In the genomic region with DNA sequence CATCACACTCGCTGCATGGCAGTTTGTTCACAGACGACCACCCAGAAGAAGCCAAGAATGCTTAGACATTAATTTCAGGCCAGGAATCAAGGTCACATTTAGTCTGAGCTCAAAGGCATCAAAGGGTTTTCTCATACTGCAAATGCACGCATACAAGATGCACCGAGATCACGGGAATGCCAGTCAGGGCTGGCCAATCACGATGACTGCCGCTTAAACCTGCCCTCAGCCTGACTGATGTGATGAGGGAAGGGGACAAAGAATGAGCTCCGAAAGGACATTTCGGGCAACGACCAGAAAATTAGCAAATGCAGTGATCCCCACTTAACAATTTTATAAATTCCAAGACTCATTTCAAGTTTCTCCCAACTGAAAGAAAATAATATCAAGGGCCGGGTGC, we compare ENCODE assay signal across 2 cellular contexts.
TF ChIP-seq lines count a peak whose summit lies in the region.

No MANE protein-coding gene starts in this region.

TF ChIP-seq in GM23338, 12 proteins besides CTCF, POLR2A, EP300 and RAD21 (continued from another document):
- TF ChIP-seq, protein P1, sequence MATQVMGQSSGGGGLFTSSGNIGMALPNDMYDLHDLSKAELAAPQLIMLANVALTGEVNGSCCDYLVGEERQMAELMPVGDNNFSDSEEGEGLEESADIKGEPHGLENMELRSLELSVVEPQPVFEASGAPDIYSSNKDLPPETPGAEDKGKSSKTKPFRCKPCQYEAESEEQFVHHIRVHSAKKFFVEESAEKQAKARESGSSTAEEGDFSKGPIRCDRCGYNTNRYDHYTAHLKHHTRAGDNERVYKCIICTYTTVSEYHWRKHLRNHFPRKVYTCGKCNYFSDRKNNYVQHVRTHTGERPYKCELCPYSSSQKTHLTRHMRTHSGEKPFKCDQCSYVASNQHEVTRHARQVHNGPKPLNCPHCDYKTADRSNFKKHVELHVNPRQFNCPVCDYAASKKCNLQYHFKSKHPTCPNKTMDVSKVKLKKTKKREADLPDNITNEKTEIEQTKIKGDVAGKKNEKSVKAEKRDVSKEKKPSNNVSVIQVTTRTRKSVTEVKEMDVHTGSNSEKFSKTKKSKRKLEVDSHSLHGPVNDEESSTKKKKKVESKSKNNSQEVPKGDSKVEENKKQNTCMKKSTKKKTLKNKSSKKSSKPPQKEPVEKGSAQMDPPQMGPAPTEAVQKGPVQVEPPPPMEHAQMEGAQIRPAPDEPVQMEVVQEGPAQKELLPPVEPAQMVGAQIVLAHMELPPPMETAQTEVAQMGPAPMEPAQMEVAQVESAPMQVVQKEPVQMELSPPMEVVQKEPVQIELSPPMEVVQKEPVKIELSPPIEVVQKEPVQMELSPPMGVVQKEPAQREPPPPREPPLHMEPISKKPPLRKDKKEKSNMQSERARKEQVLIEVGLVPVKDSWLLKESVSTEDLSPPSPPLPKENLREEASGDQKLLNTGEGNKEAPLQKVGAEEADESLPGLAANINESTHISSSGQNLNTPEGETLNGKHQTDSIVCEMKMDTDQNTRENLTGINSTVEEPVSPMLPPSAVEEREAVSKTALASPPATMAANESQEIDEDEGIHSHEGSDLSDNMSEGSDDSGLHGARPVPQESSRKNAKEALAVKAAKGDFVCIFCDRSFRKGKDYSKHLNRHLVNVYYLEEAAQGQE (IDR thresholded peaks at IDR 0.05; ENCODE audit: unreplicated experiment): no peak
- TF ChIP-seq, protein P2, sequence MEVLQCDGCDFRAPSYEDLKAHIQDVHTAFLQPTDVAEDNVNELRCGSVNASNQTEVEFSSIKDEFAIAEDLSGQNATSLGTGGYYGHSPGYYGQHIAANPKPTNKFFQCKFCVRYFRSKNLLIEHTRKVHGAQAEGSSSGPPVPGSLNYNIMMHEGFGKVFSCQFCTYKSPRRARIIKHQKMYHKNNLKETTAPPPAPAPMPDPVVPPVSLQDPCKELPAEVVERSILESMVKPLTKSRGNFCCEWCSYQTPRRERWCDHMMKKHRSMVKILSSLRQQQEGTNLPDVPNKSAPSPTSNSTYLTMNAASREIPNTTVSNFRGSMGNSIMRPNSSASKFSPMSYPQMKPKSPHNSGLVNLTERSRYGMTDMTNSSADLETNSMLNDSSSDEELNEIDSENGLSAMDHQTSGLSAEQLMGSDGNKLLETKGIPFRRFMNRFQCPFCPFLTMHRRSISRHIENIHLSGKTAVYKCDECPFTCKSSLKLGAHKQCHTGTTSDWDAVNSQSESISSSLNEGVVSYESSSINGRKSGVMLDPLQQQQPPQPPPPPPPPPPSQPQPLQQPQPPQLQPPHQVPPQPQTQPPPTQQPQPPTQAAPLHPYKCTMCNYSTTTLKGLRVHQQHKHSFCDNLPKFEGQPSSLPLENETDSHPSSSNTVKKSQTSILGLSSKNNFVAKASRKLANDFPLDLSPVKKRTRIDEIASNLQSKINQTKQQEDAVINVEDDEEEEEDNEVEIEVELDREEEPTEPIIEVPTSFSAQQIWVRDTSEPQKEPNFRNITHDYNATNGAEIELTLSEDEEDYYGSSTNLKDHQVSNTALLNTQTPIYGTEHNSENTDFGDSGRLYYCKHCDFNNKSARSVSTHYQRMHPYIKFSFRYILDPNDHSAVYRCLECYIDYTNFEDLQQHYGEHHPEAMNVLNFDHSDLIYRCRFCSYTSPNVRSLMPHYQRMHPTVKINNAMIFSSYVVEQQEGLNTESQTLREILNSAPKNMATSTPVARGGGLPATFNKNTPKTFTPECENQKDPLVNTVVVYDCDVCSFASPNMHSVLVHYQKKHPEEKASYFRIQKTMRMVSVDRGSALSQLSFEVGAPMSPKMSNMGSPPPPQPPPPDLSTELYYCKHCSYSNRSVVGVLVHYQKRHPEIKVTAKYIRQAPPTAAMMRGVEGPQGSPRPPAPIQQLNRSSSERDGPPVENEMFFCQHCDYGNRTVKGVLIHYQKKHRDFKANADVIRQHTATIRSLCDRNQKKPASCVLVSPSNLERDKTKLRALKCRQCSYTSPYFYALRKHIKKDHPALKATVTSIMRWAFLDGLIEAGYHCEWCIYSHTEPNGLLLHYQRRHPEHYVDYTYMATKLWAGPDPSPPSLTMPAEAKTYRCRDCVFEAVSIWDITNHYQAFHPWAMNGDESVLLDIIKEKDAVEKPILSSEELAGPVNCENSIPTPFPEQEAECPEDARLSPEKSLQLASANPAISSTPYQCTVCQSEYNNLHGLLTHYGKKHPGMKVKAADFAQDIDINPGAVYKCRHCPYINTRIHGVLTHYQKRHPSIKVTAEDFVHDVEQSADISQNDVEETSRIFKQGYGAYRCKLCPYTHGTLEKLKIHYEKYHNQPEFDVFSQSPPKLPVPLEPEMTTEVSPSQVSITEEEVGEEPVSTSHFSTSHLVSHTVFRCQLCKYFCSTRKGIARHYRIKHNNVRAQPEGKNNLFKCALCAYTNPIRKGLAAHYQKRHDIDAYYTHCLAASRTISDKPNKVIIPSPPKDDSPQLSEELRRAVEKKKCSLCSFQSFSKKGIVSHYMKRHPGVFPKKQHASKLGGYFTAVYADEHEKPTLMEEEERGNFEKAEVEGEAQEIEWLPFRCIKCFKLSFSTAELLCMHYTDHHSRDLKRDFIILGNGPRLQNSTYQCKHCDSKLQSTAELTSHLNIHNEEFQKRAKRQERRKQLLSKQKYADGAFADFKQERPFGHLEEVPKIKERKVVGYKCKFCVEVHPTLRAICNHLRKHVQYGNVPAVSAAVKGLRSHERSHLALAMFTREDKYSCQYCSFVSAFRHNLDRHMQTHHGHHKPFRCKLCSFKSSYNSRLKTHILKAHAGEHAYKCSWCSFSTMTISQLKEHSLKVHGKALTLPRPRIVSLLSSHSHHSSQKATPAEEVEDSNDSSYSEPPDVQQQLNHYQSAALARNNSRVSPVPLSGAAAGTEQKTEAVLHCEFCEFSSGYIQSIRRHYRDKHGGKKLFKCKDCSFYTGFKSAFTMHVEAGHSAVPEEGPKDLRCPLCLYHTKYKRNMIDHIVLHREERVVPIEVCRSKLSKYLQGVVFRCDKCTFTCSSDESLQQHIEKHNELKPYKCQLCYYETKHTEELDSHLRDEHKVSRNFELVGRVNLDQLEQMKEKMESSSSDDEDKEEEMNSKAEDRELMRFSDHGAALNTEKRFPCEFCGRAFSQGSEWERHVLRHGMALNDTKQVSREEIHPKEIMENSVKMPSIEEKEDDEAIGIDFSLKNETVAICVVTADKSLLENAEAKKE (CRISPR knock-in tag; IDR thresholded peaks at IDR 0.05): no peak
- TF ChIP-seq EZH2 (IDR thresholded peaks at IDR 0.05; ENCODE audit: low read depth, unreplicated experiment) (no peak), ZNF114 (CRISPR knock-in tag; IDR thresholded peaks at IDR 0.05) (no peak)
TF ChIP-seq in GM23338: peak in this region for 0.

TF ChIP-seq in WTC11, 78 proteins besides CTCF, POLR2A, EP300 and RAD21 (continued from another document):
- TF ChIP-seq, protein P3, sequence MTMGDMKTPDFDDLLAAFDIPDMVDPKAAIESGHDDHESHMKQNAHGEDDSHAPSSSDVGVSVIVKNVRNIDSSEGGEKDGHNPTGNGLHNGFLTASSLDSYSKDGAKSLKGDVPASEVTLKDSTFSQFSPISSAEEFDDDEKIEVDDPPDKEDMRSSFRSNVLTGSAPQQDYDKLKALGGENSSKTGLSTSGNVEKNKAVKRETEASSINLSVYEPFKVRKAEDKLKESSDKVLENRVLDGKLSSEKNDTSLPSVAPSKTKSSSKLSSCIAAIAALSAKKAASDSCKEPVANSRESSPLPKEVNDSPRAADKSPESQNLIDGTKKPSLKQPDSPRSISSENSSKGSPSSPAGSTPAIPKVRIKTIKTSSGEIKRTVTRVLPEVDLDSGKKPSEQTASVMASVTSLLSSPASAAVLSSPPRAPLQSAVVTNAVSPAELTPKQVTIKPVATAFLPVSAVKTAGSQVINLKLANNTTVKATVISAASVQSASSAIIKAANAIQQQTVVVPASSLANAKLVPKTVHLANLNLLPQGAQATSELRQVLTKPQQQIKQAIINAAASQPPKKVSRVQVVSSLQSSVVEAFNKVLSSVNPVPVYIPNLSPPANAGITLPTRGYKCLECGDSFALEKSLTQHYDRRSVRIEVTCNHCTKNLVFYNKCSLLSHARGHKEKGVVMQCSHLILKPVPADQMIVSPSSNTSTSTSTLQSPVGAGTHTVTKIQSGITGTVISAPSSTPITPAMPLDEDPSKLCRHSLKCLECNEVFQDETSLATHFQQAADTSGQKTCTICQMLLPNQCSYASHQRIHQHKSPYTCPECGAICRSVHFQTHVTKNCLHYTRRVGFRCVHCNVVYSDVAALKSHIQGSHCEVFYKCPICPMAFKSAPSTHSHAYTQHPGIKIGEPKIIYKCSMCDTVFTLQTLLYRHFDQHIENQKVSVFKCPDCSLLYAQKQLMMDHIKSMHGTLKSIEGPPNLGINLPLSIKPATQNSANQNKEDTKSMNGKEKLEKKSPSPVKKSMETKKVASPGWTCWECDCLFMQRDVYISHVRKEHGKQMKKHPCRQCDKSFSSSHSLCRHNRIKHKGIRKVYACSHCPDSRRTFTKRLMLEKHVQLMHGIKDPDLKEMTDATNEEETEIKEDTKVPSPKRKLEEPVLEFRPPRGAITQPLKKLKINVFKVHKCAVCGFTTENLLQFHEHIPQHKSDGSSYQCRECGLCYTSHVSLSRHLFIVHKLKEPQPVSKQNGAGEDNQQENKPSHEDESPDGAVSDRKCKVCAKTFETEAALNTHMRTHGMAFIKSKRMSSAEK (CRISPR knock-in tag; IDR thresholded peaks at IDR 0.05; ENCODE audit: borderline replicate concordance): no peak
- TF ChIP-seq TP53 (CRISPR knock-in tag; IDR thresholded peaks at IDR 0.05) (no peak), ETV6 (CRISPR knock-in tag; IDR thresholded peaks at IDR 0.05) (no peak)
- TF ChIP-seq, protein P4, sequence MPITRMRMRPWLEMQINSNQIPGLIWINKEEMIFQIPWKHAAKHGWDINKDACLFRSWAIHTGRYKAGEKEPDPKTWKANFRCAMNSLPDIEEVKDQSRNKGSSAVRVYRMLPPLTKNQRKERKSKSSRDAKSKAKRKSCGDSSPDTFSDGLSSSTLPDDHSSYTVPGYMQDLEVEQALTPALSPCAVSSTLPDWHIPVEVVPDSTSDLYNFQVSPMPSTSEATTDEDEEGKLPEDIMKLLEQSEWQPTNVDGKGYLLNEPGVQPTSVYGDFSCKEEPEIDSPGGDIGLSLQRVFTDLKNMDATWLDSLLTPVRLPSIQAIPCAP (CRISPR knock-in tag; IDR thresholded peaks at IDR 0.05): no peak
